Comparison of ENCODE assay signal across 8 cellular contexts in genomic region chr15:58932791-58933310, GRCh38. TPM values are rescaled to one million over a fixed set of nuclear protein-coding genes. Genes with fewer than 3 reads are reported as not detected.
DNase-seq lines count a peak whose midpoint lies in the region; ATAC-seq and TF ChIP-seq lines count a peak whose summit lies in the region.

No MANE protein-coding gene starts in this region.

- H3K4me1 ChIP-seq in skeletal muscle satellite cell (ENCODE audit: control insufficient read depth, insufficient read depth, low read length): peaks cover 17% of the 10 kb centered on the region

- H3K4me2 ChIP-seq in skeletal muscle satellite cell (ENCODE audit: low read length): peak overlapping the region; percentile 79

- DNase-seq in DMS 273 (lab: John Stamatoyannopoulos, UW; ENCODE audit: unreplicated experiment) (peak; percentile 74), DMS 273 treated with DMSO at 0.1 percent for 48 hours (lab: John Stamatoyannopoulos, UW) (no peak), LHCN-M2 (ENCODE audit: low read depth) (peak; percentile 38), astrocyte of the cerebellum (ENCODE audit: low read depth) (no peak), retina (no peak)

- TF ChIP-seq CTCF in astrocyte of the cerebellum (IDR thresholded peaks at IDR 0.05; ENCODE audit: low read depth, low read length, missing control alignments): no peak

- peaks cover 10% of the 10 kb centered on the region for H3K36me3 ChIP-seq in skeletal muscle satellite cell (ENCODE audit: insufficient read depth, low read length)

- in situ Hi-C loops in astrocyte of the cerebellum (cut with HindIII; ENCODE audit: low sequenced_read_pairs): no loop called here

- peak overlapping the region; percentile 98 for H3K9ac ChIP-seq in skeletal muscle satellite cell (ENCODE audit: low read depth, low read length)

- H3K27me3 ChIP-seq in skeletal muscle satellite cell (ENCODE audit: control insufficient read depth, insufficient read depth, low read length): no peaks in the 10 kb centered on the region

- H3K4me3 ChIP-seq in astrocyte of the cerebellum (ENCODE audit: low read depth, low read length): peak overlapping the region; percentile 76
- peak overlapping the region; percentile 79 for H3K4me3 ChIP-seq in iPS-18c (ENCODE audit: insufficient read depth, low read depth, low read length)
- H3K4me3 ChIP-seq in skeletal muscle satellite cell (ENCODE audit: low read length): peak overlapping the region; percentile 94

- H3K9me3 ChIP-seq in iPS-18c (ENCODE audit: control insufficient read depth, insufficient read depth, low read length) (no peaks in the 10 kb centered on the region), skeletal muscle satellite cell (replicated peaks; ENCODE audit: low read length) (no peaks in the 10 kb centered on the region)

- peak; percentile 23 for ATAC-seq in GM21786 (IDR thresholded peaks at IDR 0.05; ENCODE audit: unreplicated experiment)

RNA-seq across cellular contexts. Expression of gene SLTM, which starts 0.6 kb away (rescaled TPM):
- 52.6 and 71.2 TPM in 2 replicates for total RNA-seq in LHCN-M2 (2014; rRNA removed)
- 27.9 TPM for polyA plus RNA-seq in LHCN-M2 (2012)
- 45.6 and 46.1 TPM in 2 replicates for total RNA-seq in skeletal muscle satellite cell (2012; rRNA removed)

RNA-seq across cellular contexts. Expression of gene RNF111, which starts 54.6 kb away (rescaled TPM):
- total RNA-seq in LHCN-M2 (2014; rRNA removed): 14.0 and 22.4 TPM in 2 replicates
- 12.6 TPM for polyA plus RNA-seq in LHCN-M2 (2012)
- total RNA-seq in skeletal muscle satellite cell (2012; rRNA removed): 15.5 and 16.8 TPM in 2 replicates

Comparison
In these comparisons a context has a peak if more than half of its experiments do, and no peak if none do; other contexts are left out.
1. DNase-seq: peak in DMS 273 (single experiment) and LHCN-M2 (single experiment); none in DMS 273 treated with DMSO at 0.1 percent for 48 hours (single experiment), astrocyte of the cerebellum (single experiment) and retina (single experiment).
2. Peak in every context shown above with its lines, with median percentiles within 50 percentile points of each other: H3K4me3 ChIP-seq.